8 cellular contexts compared by ENCODE assay signal in genomic region chr1:110084226-110085078, GRCh38. TPM values are rescaled to one million over a fixed set of nuclear protein-coding genes. Genes with fewer than 3 reads are reported as not detected.
A peak's percentile ranks its signal among the peaks of the same experiment; 100 is the strongest.
DNase-seq lines count a peak whose midpoint lies in the region; ATAC-seq and TF ChIP-seq lines count a peak whose summit lies in the region.

No MANE protein-coding gene starts in this region.

- no peak overlapping the region for H3K27ac Mint-ChIP-seq in activated T-helper 2 cell treated with anti-CD3 and anti-CD28 coated beads, Interferon-gamma antibody, Interleukin-2, Interleukin-4, amounts not matched to agents 10 μg/mL and 5 μg/mL and 100 μg/mL, durations not matched to agents 14 hours and 24 hours and 36 hours

- intact Hi-C loops in activated T-helper 2 cell treated with anti-CD3 and anti-CD28 coated beads, Interferon-gamma antibody, Interleukin-2, Interleukin-4, amounts not matched to agents 10 μg/mL and 5 μg/mL and 100 μg/mL, durations not matched to agents 14 hours and 24 hours and 36 hours (cut with micrococcal nuclease): loop anchor here (2.0 kb wide), 1 partner anchor 16 kb away; no protein-coding TSS in a partner anchor
- intact Hi-C loops in left cardiac atrium (cut with DNase I): no loop called here

- TF ChIP-seq CTCF in AG09309 (IDR thresholded peaks at IDR 0.05; ENCODE audit: control insufficient read depth, insufficient read depth, low read depth, low read length, missing control alignments) (no peak), parathyroid adenoma (IDR thresholded peaks at IDR 0.05) (no peak)

- H3K4me2 ChIP-seq in parathyroid adenoma (ENCODE audit: low read length): peak overlapping the region; percentile 71

- H3K4me3 Mint-ChIP-seq in activated T-helper 2 cell treated with anti-CD3 and anti-CD28 coated beads, Interferon-gamma antibody, Interleukin-2, Interleukin-4, amounts not matched to agents 10 μg/mL and 5 μg/mL and 100 μg/mL, durations not matched to agents 14 hours and 24 hours and 36 hours (ENCODE audit: low read depth): peak overlapping the region; percentile 79

- peaks cover 56% of the 10 kb centered on the region for H3K27me3 ChIP-seq in HAP-1 (ENCODE audit: low read depth)
- no peaks in the 10 kb centered on the region for H3K27me3 ChIP-seq in parathyroid adenoma (ENCODE audit: control insufficient read depth, insufficient read depth, low read length)

- H3K27ac ChIP-seq in parathyroid adenoma: no peak overlapping the region

- H3K4me3 ChIP-seq in AG09309 (ENCODE audit: control insufficient read depth, low read depth, low read length) (peak overlapping the region; percentile 44), HAP-1 (peak overlapping the region; percentile 21), parathyroid adenoma (ENCODE audit: low read depth, low read length) (peak overlapping the region; percentile 52)

- in situ Hi-C loops in HAP-1 (cut with MboI; ENCODE audit: low sequenced_read_pairs): no loop called here

- peaks cover 7% of the 10 kb centered on the region for H3K4me1 ChIP-seq in HAP-1
- H3K4me1 ChIP-seq in parathyroid adenoma: no peaks in the 10 kb centered on the region

- H3K27me3 Mint-ChIP-seq in activated T-helper 2 cell treated with anti-CD3 and anti-CD28 coated beads, Interferon-gamma antibody, Interleukin-2, Interleukin-4, amounts not matched to agents 10 μg/mL and 5 μg/mL and 100 μg/mL, durations not matched to agents 14 hours and 24 hours and 36 hours (ENCODE audit: low read depth): peaks cover 59% of the 10 kb centered on the region

- H3K9ac ChIP-seq in parathyroid adenoma: no peak overlapping the region

- DNase-seq in AG09309 (ENCODE audit: low read depth) (peak; percentile 10), HAP-1 (ENCODE audit: low spot score in 2 of 2) (peak in 1 of 2 experiments; percentile 33), left cardiac atrium (peak; percentile 67), RKO (ENCODE audit: low spot score) (no peak), NCI-H82 (lab: John Stamatoyannopoulos, UW) (no peak)
- DNase-seq in activated T-helper 2 cell treated with anti-CD3 and anti-CD28 coated beads, Interferon-gamma antibody, Interleukin-2, Interleukin-4, amounts not matched to agents 10 μg/mL and 5 μg/mL and 100 μg/mL, durations not matched to agents 14 hours and 24 hours and 36 hours (ENCODE audit: low spot score): peak; percentile 23

- H3K4me1 Mint-ChIP-seq in activated T-helper 2 cell treated with anti-CD3 and anti-CD28 coated beads, Interferon-gamma antibody, Interleukin-2, Interleukin-4, amounts not matched to agents 10 μg/mL and 5 μg/mL and 100 μg/mL, durations not matched to agents 14 hours and 24 hours and 36 hours (ENCODE audit: low read depth): peaks cover 10% of the 10 kb centered on the region

- H3K36me3 Mint-ChIP-seq in activated T-helper 2 cell treated with anti-CD3 and anti-CD28 coated beads, Interferon-gamma antibody, Interleukin-2, Interleukin-4, amounts not matched to agents 10 μg/mL and 5 μg/mL and 100 μg/mL, durations not matched to agents 14 hours and 24 hours and 36 hours (ENCODE audit: low read depth): no peaks in the 10 kb centered on the region

- no peaks in the 10 kb centered on the region for H3K79me2 ChIP-seq in parathyroid adenoma

- no peaks in the 10 kb centered on the region for H3K9me3 Mint-ChIP-seq in activated T-helper 2 cell treated with anti-CD3 and anti-CD28 coated beads, Interferon-gamma antibody, Interleukin-2, Interleukin-4, amounts not matched to agents 10 μg/mL and 5 μg/mL and 100 μg/mL, durations not matched to agents 14 hours and 24 hours and 36 hours

- peak; percentile 83 for ATAC-seq in left cardiac atrium
- no peak for ATAC-seq in GM18861 (IDR thresholded peaks at IDR 0.05; ENCODE audit: unreplicated experiment)

- H3K9me3 ChIP-seq in HAP-1 (no peaks in the 10 kb centered on the region), parathyroid adenoma (ENCODE audit: control insufficient read depth, low read length) (no peaks in the 10 kb centered on the region)

- H3K36me3 ChIP-seq in HAP-1 (replicated peaks) (no peaks in the 10 kb centered on the region), parathyroid adenoma (ENCODE audit: control insufficient read depth, insufficient read depth, low read length) (no peaks in the 10 kb centered on the region)

- H2AFZ ChIP-seq in parathyroid adenoma: peak overlapping the region; percentile 53

RNA-seq across cellular contexts. Expression of gene ALX3, which starts 14.0 kb away (rescaled TPM):
- not detected in 2 replicates for total RNA-seq in activated T-helper 2 cell treated with anti-CD3 and anti-CD28 coated beads, Interferon-gamma antibody, Interleukin-2, Interleukin-4, amounts not matched to agents 10 μg/mL and 5 μg/mL and 100 μg/mL, durations not matched to agents 14 hours and 24 hours and 36 hours
- total RNA-seq in left cardiac atrium: not detected

RNA-seq across cellular contexts. Expression of gene UBL4B, which starts 27.8 kb away (rescaled TPM):
- not detected in 2 replicates for total RNA-seq in activated T-helper 2 cell treated with anti-CD3 and anti-CD28 coated beads, Interferon-gamma antibody, Interleukin-2, Interleukin-4, amounts not matched to agents 10 μg/mL and 5 μg/mL and 100 μg/mL, durations not matched to agents 14 hours and 24 hours and 36 hours
- total RNA-seq in left cardiac atrium: not detected

RNA-seq across cellular contexts. Expression of gene STRIP1, which starts 50.0 kb away (rescaled TPM):
- total RNA-seq in activated T-helper 2 cell treated with anti-CD3 and anti-CD28 coated beads, Interferon-gamma antibody, Interleukin-2, Interleukin-4, amounts not matched to agents 10 μg/mL and 5 μg/mL and 100 μg/mL, durations not matched to agents 14 hours and 24 hours and 36 hours: 37.4 and 39.1 TPM in 2 replicates
- 10 to 100 TPM; 18.2 to 19.0 TPM for total RNA-seq in left cardiac atrium

Comparison
In these comparisons a context has a peak if more than half of its experiments do, and no peak if none do; other contexts are left out.
1. DNase-seq: peak in AG09309 (single experiment), activated T-helper 2 cell treated with anti-CD3 and anti-CD28 coated beads, Interferon-gamma antibody, Interleukin-2, Interleukin-4, amounts not matched to agents 10 μg/mL and 5 μg/mL and 100 μg/mL, durations not matched to agents 14 hours and 24 hours and 36 hours (single experiment) and left cardiac atrium (single experiment); none in RKO (single experiment) and NCI-H82 (single experiment).
2. Peak in every context shown above with its lines, with median percentiles within 50 percentile points of each other: H3K4me3 ChIP-seq.